Comparison of ENCODE assay signal across 17 cellular contexts in genomic region chr4:185912779-185913178, GRCh38.
A peak's percentile ranks its signal among the peaks of the same experiment; 100 is the strongest.
DNase-seq lines count a peak whose midpoint lies in the region; ATAC-seq and TF ChIP-seq lines count a peak whose summit lies in the region.
"Had no signal": no experiment of that assay in that cellular context is flagged by ENCODE, and none has a peak within 500 bp of the region (broad histone marks: within the 10 kb centered on the region; RNA-seq: fewer than 3 reads in every experiment).

No MANE protein-coding gene starts in this region.

- TF ChIP-seq EP300 in Ishikawa (IDR thresholded peaks at IDR 0.05; ENCODE audit: borderline replicate concordance) (peak; percentile 74), tibial nerve (IDR thresholded peaks at IDR 0.05) (no peak)

- intact Hi-C loops in PC-3 (cut with micrococcal nuclease) (loop anchor here (2.0 to 5.0 kb wide), 3 partner anchors 45 to 74 kb away; no protein-coding TSS in a partner anchor), sciatic nerve (cut with DNase I) (no loop called here)

- no peaks in the 10 kb centered on the region for H3K36me3 Mint-ChIP-seq in immature natural killer cell
- H3K36me3 Mint-ChIP-seq: stimulated activated effector memory CD8-positive, alpha-beta T cell treated with anti-CD3 and anti-CD28 coated beads, Interleukin-12 subunit alpha, Interleukin-12 subunit beta, amount 100 ng/mL, for 72 hours had no signal

- no peaks in the 10 kb centered on the region for H3K27me3 Mint-ChIP-seq in immature natural killer cell (ENCODE audit: low read depth in 3 of 3)

- TF ChIP-seq RAD21 in Ishikawa (IDR thresholded peaks at IDR 0.05; ENCODE audit: low read depth): peak; percentile 14; the same call in 1 of the 2 replicates

- no peak for TF ChIP-seq CTCF in AG10803 (conservative IDR thresholded peaks at IDR 0.05; ENCODE audit: low read length)
- TF ChIP-seq CTCF in PC-3 (conservative IDR thresholded peaks at IDR 0.05; ENCODE audit: low read depth, low read length): no peak
- TF ChIP-seq CTCF in tibial nerve (IDR thresholded peaks at IDR 0.05): no peak

- H3K36me3 ChIP-seq in PC-3 (ENCODE audit: low read depth, low read length) (no peaks in the 10 kb centered on the region), tibial nerve (no peaks in the 10 kb centered on the region)
- H3K36me3 ChIP-seq: adrenal gland; BLaER1 treated with 17β-estradiol and CSF1 and Interleukin-3, amounts not matched to agents 10 nM and 100 nM had no signal

- no peaks in the 10 kb centered on the region for H3F3A ChIP-seq in PC-3 (ENCODE audit: low read length, unreplicated experiment)

- H3K4me3 ChIP-seq in AG10803 (ENCODE audit: low read length) (no peak overlapping the region), PC-3 (ENCODE audit: low read length) (no peak overlapping the region), tibial nerve (no peak overlapping the region)
- H3K4me3 ChIP-seq: adrenal gland; BLaER1 treated with 17β-estradiol and CSF1 and Interleukin-3, amounts not matched to agents 10 nM and 100 nM; dorsolateral prefrontal cortex had no signal

- H3K27ac Mint-ChIP-seq in immature natural killer cell: no peak overlapping the region
- H3K27ac Mint-ChIP-seq: stimulated activated effector memory CD8-positive, alpha-beta T cell treated with anti-CD3 and anti-CD28 coated beads, Interleukin-12 subunit alpha, Interleukin-12 subunit beta, amount 100 ng/mL, for 72 hours had no signal

- H3K79me2 ChIP-seq in PC-3 (ENCODE audit: low read length): no peaks in the 10 kb centered on the region

- 49 to 51% methylated on average over 4 of the region's 4 CpGs for WGBS in tibial nerve, 2 donors

- H3K27me3 ChIP-seq in PC-3 (ENCODE audit: low read length) (no peaks in the 10 kb centered on the region), tibial nerve (no peaks in the 10 kb centered on the region)
- H3K27me3 ChIP-seq: adrenal gland; BLaER1 treated with 17β-estradiol and CSF1 and Interleukin-3, amounts not matched to agents 10 nM and 100 nM; dorsolateral prefrontal cortex had no signal

- ATAC-seq in PC-3 (peak; percentile 70), GM21576 (IDR thresholded peaks at IDR 0.05; ENCODE audit: unreplicated experiment) (no peak), sciatic nerve (no peak)
- ATAC-seq: activated CD4-positive, CD25-positive, alpha-beta regulatory T cell treated with anti-CD3 and anti-CD28 coated beads, Interleukin-2, amount 50 U/mL, for 24 hours; stimulated activated effector memory CD8-positive, alpha-beta T cell treated with anti-CD3 and anti-CD28 coated beads, Interleukin-12 subunit alpha, Interleukin-12 subunit beta, amount 100 ng/mL, for 72 hours had no signal

- DNase-seq in AG10803 (ENCODE audit: low read depth) (peak; percentile 54), PC-3 (peak; percentile 51), fibroblast of gingiva (ENCODE audit: low read depth) (peak; percentile 18), immature natural killer cell (no peak), tibial nerve (ENCODE audit: low spot score in 2 of 2) (no peak), sciatic nerve (ENCODE audit: low spot score) (no peak)
- DNase-seq: activated T-cell treated with anti-CD3 and anti-CD28 coated beads for 4 hours; adrenal gland; dorsolateral prefrontal cortex; H7; NCI-H1048; stimulated activated CD4-positive, alpha-beta T cell treated with anti-CD3 and anti-CD28 coated beads, Interleukin-2, amount 100 ng/mL, for 48 hours had no signal

- H3K9me3 ChIP-seq in PC-3 (ENCODE audit: low read length) (no peaks in the 10 kb centered on the region), tibial nerve (no peaks in the 10 kb centered on the region)
- H3K9me3 ChIP-seq: adrenal gland; BLaER1 treated with 17β-estradiol and CSF1 and Interleukin-3, amounts not matched to agents 10 nM and 100 nM had no signal

- H3K4me2 ChIP-seq in PC-3 (ENCODE audit: low read length): peak overlapping the region; percentile 27
- H3K4me2 ChIP-seq: BLaER1 treated with 17β-estradiol and CSF1 and Interleukin-3, amounts not matched to agents 10 nM and 100 nM had no signal

- CTCF ChIA-PET in PC-3 (lab: Charles Lee): no interaction called here

- BruUV-seq in PC-3 (replicated peaks; lab: Mats Ljungman, UMichigan): no TSS peak

- TF ChIP-seq POLR2A in tibial nerve (IDR thresholded peaks at IDR 0.05): no peak

- H3K27ac ChIP-seq in PC-3 (ENCODE audit: low read length) (peak overlapping the region; percentile 53), tibial nerve (no peak overlapping the region)
- H3K27ac ChIP-seq: BLaER1 treated with 17β-estradiol and CSF1 and Interleukin-3, amounts not matched to agents 10 nM and 100 nM; dorsolateral prefrontal cortex had no signal

- POLR2A ChIA-PET in PC-3 (lab: Charles Lee; ENCODE audit: unreplicated experiment): interaction anchor here (0.6 kb wide), 1 partner anchor 74 kb away, joined by 12 read pairs; no protein-coding TSS in a partner anchor

- H3K4me1 ChIP-seq in PC-3 (ENCODE audit: insufficient read depth, low read length): peaks cover 40% of the 10 kb centered on the region
- peaks cover 0 to 7% (median 0%) of the 10 kb centered on the region in 4 donors for H3K4me1 ChIP-seq in tibial nerve
- H3K4me1 ChIP-seq: BLaER1 treated with 17β-estradiol and CSF1 and Interleukin-3, amounts not matched to agents 10 nM and 100 nM had no signal

- H3K4me1 Mint-ChIP-seq in immature natural killer cell: no peaks in the 10 kb centered on the region
- H3K4me1 Mint-ChIP-seq: stimulated activated effector memory CD8-positive, alpha-beta T cell treated with anti-CD3 and anti-CD28 coated beads, Interleukin-12 subunit alpha, Interleukin-12 subunit beta, amount 100 ng/mL, for 72 hours had no signal

- no peaks in the 10 kb centered on the region for H3K9me2 ChIP-seq in PC-3 (replicated peaks; ENCODE audit: low read length)

- H3K4me3 Mint-ChIP-seq in immature natural killer cell: no peak overlapping the region
- H3K4me3 Mint-ChIP-seq: stimulated activated effector memory CD8-positive, alpha-beta T cell treated with anti-CD3 and anti-CD28 coated beads, Interleukin-12 subunit alpha, Interleukin-12 subunit beta, amount 100 ng/mL, for 72 hours had no signal

- peak overlapping the region; percentile 12; the same call in 1 of the 2 replicates for H2AFZ ChIP-seq in PC-3 (ENCODE audit: low read length)

- no peak overlapping the region; the same call in 1 of the 2 replicates for H3K9ac ChIP-seq in PC-3 (ENCODE audit: low read length)
- H3K9ac ChIP-seq: BLaER1 treated with 17β-estradiol and CSF1 and Interleukin-3, amounts not matched to agents 10 nM and 100 nM had no signal

- H3K9me3 Mint-ChIP-seq in immature natural killer cell: peaks cover 0 to 3% (median 0%) of the 10 kb centered on the region in 6 donors
- H3K9me3 Mint-ChIP-seq: stimulated activated effector memory CD8-positive, alpha-beta T cell treated with anti-CD3 and anti-CD28 coated beads, Interleukin-12 subunit alpha, Interleukin-12 subunit beta, amount 100 ng/mL, for 72 hours had no signal

- no peaks in the 10 kb centered on the region for H4K20me1 ChIP-seq in PC-3 (ENCODE audit: low read length)
- H4K20me1 ChIP-seq: BLaER1 treated with 17β-estradiol and CSF1 and Interleukin-3, amounts not matched to agents 10 nM and 100 nM had no signal

TF ChIP-seq in Ishikawa, 13 proteins besides CTCF, POLR2A, EP300 and RAD21 (continues in another document):
- TF ChIP-seq TCF12 (IDR thresholded peaks at IDR 0.05; ENCODE audit: low read depth) (peak; percentile 71), EGR1 (IDR thresholded peaks at IDR 0.05) (no peak), FOXM1 (IDR thresholded peaks at IDR 0.05; ENCODE audit: borderline replicate concordance, low read depth) (0 out of 2 replicates have a peak, but pooled peaks have one; percentile 27), ZBTB7A (IDR thresholded peaks at IDR 0.05; ENCODE audit: low read depth) (no peak), TAF1 (IDR thresholded peaks at IDR 0.05; ENCODE audit: low read depth) (no peak), REST (IDR thresholded peaks at IDR 0.05; ENCODE audit: low read depth) (no peak), CEBPB (IDR thresholded peaks at IDR 0.05) (peak; percentile 75), USF1 (IDR thresholded peaks at IDR 0.05) (no peak), CREB1 (IDR thresholded peaks at IDR 0.05; ENCODE audit: low read depth) (no peak), MAX (IDR thresholded peaks at IDR 0.05) (no peak), TEAD4 (IDR thresholded peaks at IDR 0.05) (0 out of 2 replicates have a peak, but pooled peaks have one; percentile 9), NFIC (IDR thresholded peaks at IDR 0.05) (peak; percentile 32; the same call in 1 of the 2 replicates)

Comparison
In these comparisons a context has a peak if more than half of its experiments do, and no peak if none do; other contexts are left out.
1. DNase-seq: peak in AG10803 (single experiment), PC-3 (single experiment) and fibroblast of gingiva (single experiment); none in immature natural killer cell (0 of 3), tibial nerve (0 of 2) and sciatic nerve (single experiment).